Comparison of ENCODE assay signal across 1 cellular context in the genomic region with DNA sequence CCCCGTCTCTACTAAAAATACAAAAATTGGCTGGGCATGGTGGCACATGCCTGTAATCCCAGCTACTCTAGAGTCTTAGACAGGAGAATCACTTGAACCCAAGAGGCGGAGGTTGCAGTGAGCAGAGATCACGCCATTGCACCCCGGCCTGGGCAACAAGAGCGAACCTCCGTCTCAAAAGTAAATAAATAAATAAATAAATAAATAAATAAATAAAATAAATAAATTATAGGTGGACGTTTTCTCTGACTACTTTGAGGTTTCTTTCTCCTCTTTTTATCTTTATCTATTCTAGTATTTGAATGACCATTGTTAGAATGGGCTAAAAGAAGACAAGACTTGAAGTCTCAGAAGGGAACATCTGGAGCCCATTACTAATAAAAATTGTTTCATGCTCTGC. TPM values are rescaled to one million over a fixed set of nuclear protein-coding genes. Genes with fewer than 3 reads are reported as not detected.
"Had no signal": no experiment of that assay in that cellular context is flagged by ENCODE, and none has a peak within 500 bp of the region (broad histone marks: within the 10 kb centered on the region; RNA-seq: fewer than 3 reads in every experiment).

No MANE protein-coding gene starts in this region.

RNA-seq across cellular contexts. Expression of a gene that starts 54.8 kb away (rescaled TPM):
- total RNA-seq: G401 had no signal
